In genomic region chr12:38374751-38375150, GRCh38 we compare ENCODE assay signal across 24 cellular contexts.
"Had no signal": no experiment of that assay in that cellular context is flagged by ENCODE, and none has a peak within 500 bp of the region (broad histone marks: within the 10 kb centered on the region; RNA-seq: fewer than 3 reads in every experiment).

No MANE protein-coding gene starts in this region.

- H3K4me1 ChIP-seq: colonic mucosa, gastrocnemius medialis, lower lobe of right lung, pancreas, right lobe of liver, tibial nerve, upper lobe of left lung had no signal

- H3K4me3 ChIP-seq: colonic mucosa, gastrocnemius medialis, lower lobe of right lung, pancreas, right lobe of liver, thoracic aorta, tibial nerve, upper lobe of left lung had no signal

- H3K27me3 Mint-ChIP-seq: memory B cell; stimulated activated naive B cell treated with anti-CD40 and anti-IgM and Interleukin-4, amounts not matched to agents 10 μg/mL and 1 μg/mL and 100 μg/mL, for 72 hours; stimulated activated naive CD8-positive, alpha-beta T cell treated with anti-CD3 and anti-CD28 coated beads, Interleukin-15, Interleukin-2, amounts not matched to agents 100 ng/mL and 50 ng/mL, for 24 hours had no signal

- H3K27me3 ChIP-seq: colonic mucosa, gastrocnemius medialis, neutrophil, pancreas, right lobe of liver, tibial nerve, upper lobe of left lung had no signal

- H3K36me3 ChIP-seq: colonic mucosa, gastrocnemius medialis, lower lobe of right lung, neutrophil, pancreas, right lobe of liver, thoracic aorta, tibial nerve, upper lobe of left lung had no signal

- H3K4me1 Mint-ChIP-seq: memory B cell; natural killer cell; stimulated activated naive B cell treated with anti-CD40 and anti-IgM and Interleukin-4, amounts not matched to agents 10 μg/mL and 1 μg/mL and 100 μg/mL, for 72 hours had no signal

- H3K36me3 Mint-ChIP-seq: memory B cell; stimulated activated naive B cell treated with anti-CD40 and anti-IgM and Interleukin-4, amounts not matched to agents 10 μg/mL and 1 μg/mL and 100 μg/mL, for 72 hours had no signal

- H3K27ac Mint-ChIP-seq: memory B cell; natural killer cell; stimulated activated naive B cell treated with anti-CD40 and anti-IgM and Interleukin-4, amounts not matched to agents 10 μg/mL and 1 μg/mL and 100 μg/mL, for 72 hours; stimulated activated naive CD8-positive, alpha-beta T cell treated with anti-CD3 and anti-CD28 coated beads, Interleukin-15, Interleukin-2, amounts not matched to agents 100 ng/mL and 50 ng/mL, for 24 hours had no signal

- H3K9me3 ChIP-seq: colonic mucosa, gastrocnemius medialis, lower lobe of right lung, neutrophil, pancreas, right lobe of liver, thoracic aorta, tibial nerve had no signal

- FAIRE-seq: endothelial cell of umbilical vein, keratinocyte, pancreas, small intestine, urothelium cell line had no signal

- DNase-seq: colonic mucosa; dermis blood vessel endothelial cell; effector memory CD4-positive, alpha-beta T cell; erythroblast; gastrocnemius medialis; head of caudate nucleus; left ventricle myocardium superior; lower lobe of right lung; natural killer cell; pancreas; right lobe of liver; small intestine; stimulated activated CD4-positive, alpha-beta T cell treated with anti-CD3 and anti-CD28 coated beads, Interleukin-15, amount 100 ng/mL, for 24 hours; stimulated activated CD4-positive, alpha-beta T cell treated with anti-CD3 and anti-CD28 coated beads, Interleukin-2, amount 100 ng/mL, for 48 hours; stimulated activated naive B cell treated with anti-CD40 and anti-IgM and Interleukin-4, amounts not matched to agents 10 μg/mL and 1 μg/mL and 100 μg/mL, for 72 hours; upper lobe of left lung had no signal

- H3K27ac ChIP-seq: colonic mucosa, gastrocnemius medialis, lower lobe of right lung, neutrophil, pancreas, right lobe of liver, thoracic aorta, tibial nerve, upper lobe of left lung had no signal

- H3K4me3 Mint-ChIP-seq: memory B cell; natural killer cell; stimulated activated naive B cell treated with anti-CD40 and anti-IgM and Interleukin-4, amounts not matched to agents 10 μg/mL and 1 μg/mL and 100 μg/mL, for 72 hours; stimulated activated naive CD8-positive, alpha-beta T cell treated with anti-CD3 and anti-CD28 coated beads, Interleukin-15, Interleukin-2, amounts not matched to agents 100 ng/mL and 50 ng/mL, for 24 hours had no signal
